ENCODE assay signal across 15 cellular contexts in genomic region chr12:27024291-27024690, GRCh38. TPM values are rescaled to one million over a fixed set of nuclear protein-coding genes. Genes with fewer than 3 reads are reported as not detected.
DNase-seq lines count a peak whose midpoint lies in the region; ATAC-seq and TF ChIP-seq lines count a peak whose summit lies in the region.
"Had no signal": no experiment of that assay in that cellular context is flagged by ENCODE, and none has a peak within 500 bp of the region (broad histone marks: within the 10 kb centered on the region; RNA-seq: fewer than 3 reads in every experiment).

No MANE protein-coding gene starts in this region.

- H3K9ac ChIP-seq in PC-3 (ENCODE audit: low read length), result no peak overlapping the region

- peaks cover 17% of the 10 kb centered on the region; the same call in 1 of the 2 replicates for H4K20me1 ChIP-seq in PC-3 (ENCODE audit: low read length)

- H3K79me2 ChIP-seq in PC-3 (ENCODE audit: low read length), result peaks cover 43% of the 10 kb centered on the region

- intact Hi-C loops in activated CD4-positive, alpha-beta T cell treated with anti-CD3 and anti-CD28 coated beads for 36 hours (cut with DNase I, micrococcal nuclease), result loop anchor here in 1 of 2 experiments (5.0 kb wide), 3 partner anchors 98 to 498 kb away; partner anchors contain the start of gene PPFIBP1
- intact Hi-C loops in PC-3 (cut with micrococcal nuclease) (loop anchor here (5.0 kb wide), 1 partner anchor 238 kb away; no protein-coding TSS in a partner anchor), posterior vena cava (cut with DNase I) (loop anchor here in 1 of 2 donors (10.0 kb wide), 1 partner anchor 281 kb away; no protein-coding TSS in a partner anchor)

- H3K36me3 ChIP-seq in PC-3 (ENCODE audit: low read depth, low read length), result peaks cover 23% of the 10 kb centered on the region

- CTCF ChIA-PET in activated CD4-positive, alpha-beta T cell treated with anti-CD3 and anti-CD28 coated beads for 36 hours (lab: Charles Lee), result interaction anchor here (1.2 to 11.5 kb wide), 4 partner anchors 8 to 281 kb away, joined by 3 to 152 read pairs (median 8); partner anchors contain the start of gene TM7SF3
- CTCF ChIA-PET in activated CD4-positive, alpha-beta T cell treated with anti-CD3 and anti-CD28 coated beads, Interleukin-2, amount 10 ng/mL, durations not matched to agents 7 days and 5 days (lab: Charles Lee), result interaction anchor here (2.1 kb wide), 1 partner anchor 11 kb away, joined by 11 read pairs; the partner anchor contains the start of gene TM7SF3
- CTCF ChIA-PET in PC-3 (lab: Charles Lee), result interaction anchor here (0.7 to 0.8 kb wide), 2 partner anchors 8 to 279 kb away, joined by 3 to 5 read pairs; no protein-coding TSS in a partner anchor

- no peaks in the 10 kb centered on the region for H3K9me2 ChIP-seq in PC-3 (replicated peaks; ENCODE audit: low read length)

- peaks cover 14% of the 10 kb centered on the region for H3K36me3 Mint-ChIP-seq in activated CD4-positive, alpha-beta T cell treated with anti-CD3 and anti-CD28 coated beads for 36 hours (ENCODE audit: low read depth)
- H3K36me3 Mint-ChIP-seq in activated CD4-positive, alpha-beta T cell treated with anti-CD3 and anti-CD28 coated beads, Interleukin-2, amount 10 ng/mL, durations not matched to agents 7 days and 5 days (ENCODE audit: low read depth), result peaks cover 22% of the 10 kb centered on the region

- no peaks in the 10 kb centered on the region for H3F3A ChIP-seq in PC-3 (ENCODE audit: low read length, unreplicated experiment)

- no peak overlapping the region for H3K27ac Mint-ChIP-seq in activated CD4-positive, alpha-beta T cell treated with anti-CD3 and anti-CD28 coated beads for 36 hours
- H3K27ac Mint-ChIP-seq in activated CD4-positive, alpha-beta T cell treated with anti-CD3 and anti-CD28 coated beads, Interleukin-2, amount 10 ng/mL, durations not matched to agents 7 days and 5 days, result no peak overlapping the region

- no peak for DNase-seq in activated CD4-positive, alpha-beta T cell treated with anti-CD3 and anti-CD28 coated beads for 36 hours
- no peak for DNase-seq in activated CD4-positive, alpha-beta T cell treated with anti-CD3 and anti-CD28 coated beads, Interleukin-2, amount 10 ng/mL, durations not matched to agents 7 days and 5 days
- no peak for DNase-seq in PC-3
- peak; percentile 27 for DNase-seq in fibroblast of gingiva (ENCODE audit: low read depth)
- peak; percentile 69 for DNase-seq in posterior vena cava (ENCODE audit: low spot score)
- DNase-seq in NCI-H1436 treated with DMSO at 0.1 percent for 48 hours (lab: John Stamatoyannopoulos, UW), result no peak
- DNase-seq in omental fat pad (ENCODE audit: low spot score), result no peak
- no peak for DNase-seq in SW 1271 (lab: John Stamatoyannopoulos, UW)
- DNase-seq: activated naive CD4-positive, alpha-beta T cell; colonic mucosa; NCI-H1105 treated with DMSO at 0.1 percent for 48 hours; NCI-H748 treated with DMSO at 0.1 percent for 48 hours had no signal

- TF ChIP-seq CTCF in PC-3 (conservative IDR thresholded peaks at IDR 0.05; ENCODE audit: low read depth, low read length), result no peak
- no peak for TF ChIP-seq CTCF in omental fat pad (IDR thresholded peaks at IDR 0.05)

- H2AFZ ChIP-seq in PC-3 (ENCODE audit: low read length), result no peak overlapping the region

- H3K9me3 Mint-ChIP-seq in activated CD4-positive, alpha-beta T cell treated with anti-CD3 and anti-CD28 coated beads for 36 hours (ENCODE audit: low read depth), result no peaks in the 10 kb centered on the region
- H3K9me3 Mint-ChIP-seq in activated CD4-positive, alpha-beta T cell treated with anti-CD3 and anti-CD28 coated beads, Interleukin-2, amount 10 ng/mL, durations not matched to agents 7 days and 5 days, result no peaks in the 10 kb centered on the region

- peaks cover 22% of the 10 kb centered on the region for H3K4me1 ChIP-seq in PC-3 (ENCODE audit: insufficient read depth, low read length)

- no peak overlapping the region for H3K27ac ChIP-seq in PC-3 (ENCODE audit: low read length)
- H3K27ac ChIP-seq: colonic mucosa had no signal

- peak overlapping the region; percentile 89 for H3K4me2 ChIP-seq in PC-3 (ENCODE audit: low read length)

- no peaks in the 10 kb centered on the region for H3K9me3 ChIP-seq in PC-3 (ENCODE audit: low read length)
- H3K9me3 ChIP-seq: colonic mucosa had no signal

- peaks cover 4% of the 10 kb centered on the region for H3K27me3 Mint-ChIP-seq in activated CD4-positive, alpha-beta T cell treated with anti-CD3 and anti-CD28 coated beads for 36 hours
- H3K27me3 Mint-ChIP-seq in activated CD4-positive, alpha-beta T cell treated with anti-CD3 and anti-CD28 coated beads, Interleukin-2, amount 10 ng/mL, durations not matched to agents 7 days and 5 days, result peaks cover 5% of the 10 kb centered on the region

- H3K4me3 Mint-ChIP-seq in activated CD4-positive, alpha-beta T cell treated with anti-CD3 and anti-CD28 coated beads for 36 hours, result peak overlapping the region; percentile 96
- no peak overlapping the region for H3K4me3 Mint-ChIP-seq in activated CD4-positive, alpha-beta T cell treated with anti-CD3 and anti-CD28 coated beads, Interleukin-2, amount 10 ng/mL, durations not matched to agents 7 days and 5 days

- H3K4me3 ChIP-seq in PC-3 (ENCODE audit: low read length), result peak overlapping the region; percentile 79; the same call in 1 of the 2 replicates
- H3K4me3 ChIP-seq: colonic mucosa had no signal

- peaks cover 30% of the 10 kb centered on the region for H3K4me1 Mint-ChIP-seq in activated CD4-positive, alpha-beta T cell treated with anti-CD3 and anti-CD28 coated beads for 36 hours
- peaks cover 36% of the 10 kb centered on the region for H3K4me1 Mint-ChIP-seq in activated CD4-positive, alpha-beta T cell treated with anti-CD3 and anti-CD28 coated beads, Interleukin-2, amount 10 ng/mL, durations not matched to agents 7 days and 5 days

- no TSS peak for BruUV-seq in PC-3 (replicated peaks; lab: Mats Ljungman, UMichigan)

- no peaks in the 10 kb centered on the region for H3K27me3 ChIP-seq in PC-3 (ENCODE audit: low read length)
- H3K27me3 ChIP-seq: colonic mucosa had no signal

- POLR2A ChIA-PET in activated CD4-positive, alpha-beta T cell treated with anti-CD3 and anti-CD28 coated beads for 36 hours (lab: Charles Lee), result no interaction called here
- POLR2A ChIA-PET in activated CD4-positive, alpha-beta T cell treated with anti-CD3 and anti-CD28 coated beads, Interleukin-2, amount 10 ng/mL, durations not matched to agents 7 days and 5 days (lab: Charles Lee), result no interaction called here
- POLR2A ChIA-PET in PC-3 (lab: Charles Lee; ENCODE audit: unreplicated experiment), result interaction anchor here (0.7 kb wide), 1 partner anchor 8 kb away, joined by 3 read pairs; no protein-coding TSS in a partner anchor

- no peak for ATAC-seq in activated CD4-positive, alpha-beta T cell treated with anti-CD3 and anti-CD28 coated beads for 36 hours
- ATAC-seq in PC-3 (no peak), omental fat pad (ENCODE audit: low FRiP score) (no peak)

RNA-seq across cellular contexts. Expression of gene MED21, which starts 1.9 kb away (rescaled TPM):
- total RNA-seq in activated CD4-positive, alpha-beta T cell treated with anti-CD3 and anti-CD28 coated beads for 36 hours, result 10 to 100 TPM; 25.1 to 33.3 TPM
- 10 to 100 TPM; 36.7 to 48.2 TPM for total RNA-seq in activated CD4-positive, alpha-beta T cell treated with anti-CD3 and anti-CD28 coated beads, Interleukin-2, amount 10 ng/mL, durations not matched to agents 7 days and 5 days
- total RNA-seq in PC-3 (2014; rRNA removed) (41.8 and 59.8 TPM in 2 replicates), posterior vena cava (10 to 100 TPM; 55.7 to 67.4 TPM), omental fat pad (10 to 100 TPM; 30.6 to 37.5 (median 33.4) TPM)

RNA-seq across cellular contexts. Expression of gene TM7SF3, which starts 10.1 kb away (rescaled TPM):
- total RNA-seq in activated CD4-positive, alpha-beta T cell treated with anti-CD3 and anti-CD28 coated beads for 36 hours, result 10 to 100 TPM; 29.4 to 34.0 TPM
- 10 to 100 TPM; 46.1 to 58.8 TPM for total RNA-seq in activated CD4-positive, alpha-beta T cell treated with anti-CD3 and anti-CD28 coated beads, Interleukin-2, amount 10 ng/mL, durations not matched to agents 7 days and 5 days
- total RNA-seq in PC-3 (2014; rRNA removed) (109 and 114 TPM in 2 replicates), posterior vena cava (10 to 100 TPM; 33.4 to 43.5 TPM), omental fat pad (10 to 100 TPM; 33.9 to 92.5 (median 62.4) TPM)

RNA-seq across cellular contexts. Expression of gene C12orf71, which starts 58.1 kb away (rescaled TPM):
- total RNA-seq in activated CD4-positive, alpha-beta T cell treated with anti-CD3 and anti-CD28 coated beads for 36 hours, result not detected
- total RNA-seq in activated CD4-positive, alpha-beta T cell treated with anti-CD3 and anti-CD28 coated beads, Interleukin-2, amount 10 ng/mL, durations not matched to agents 7 days and 5 days, result not detected
- total RNA-seq in PC-3 (2014; rRNA removed) (not detected in 2 replicates), posterior vena cava (not detected), omental fat pad (not detected)
- total RNA-seq: A673, colonic mucosa, SK-MEL-5, urinary bladder had no signal

Comparison
In these comparisons a context has a peak if more than half of its experiments do, and no peak if none do; other contexts are left out.
1. DNase-seq: peak in fibroblast of gingiva (single experiment) and posterior vena cava (single experiment); none in activated CD4-positive, alpha-beta T cell treated with anti-CD3 and anti-CD28 coated beads for 36 hours (single experiment), activated CD4-positive, alpha-beta T cell treated with anti-CD3 and anti-CD28 coated beads, Interleukin-2, amount 10 ng/mL, durations not matched to agents 7 days and 5 days (single experiment), PC-3 (single experiment), NCI-H1436 treated with DMSO at 0.1 percent for 48 hours (single experiment), omental fat pad (single experiment) and SW 1271 (0 of 2).